10 cellular contexts compared by ENCODE assay signal in genomic region chr6:112282217-112282616, GRCh38. TPM values are rescaled to one million over a fixed set of nuclear protein-coding genes. Genes with fewer than 3 reads are reported as not detected.
DNase-seq lines count a peak whose midpoint lies in the region; ATAC-seq, FAIRE-seq and TF ChIP-seq lines count a peak whose summit lies in the region.
"Had no signal": no experiment of that assay in that cellular context is flagged by ENCODE, and none has a peak within 500 bp of the region (broad histone marks: within the 10 kb centered on the region; RNA-seq: fewer than 3 reads in every experiment).

No MANE protein-coding gene starts in this region.

- WGBS in pancreas, 2 donors, result 58 to 71% methylated on average over 4 of the region's 4 CpGs

- FAIRE-seq in pancreas (lab: Jason Lieb, UNC) (no peak), frontal cortex (lab: Jason Lieb, UNC) (no peak)

- H3K27me3 ChIP-seq in foreskin keratinocyte (no peaks in the 10 kb centered on the region), pancreas (no peaks in the 10 kb centered on the region)

- no peak overlapping the region for H3K4me3 ChIP-seq in pancreas

- H3K9me3 ChIP-seq in pancreas, result no peaks in the 10 kb centered on the region

- TF ChIP-seq CTCF in foreskin keratinocyte (conservative IDR thresholded peaks at IDR 0.05), result peak; percentile 60
- no peak for TF ChIP-seq CTCF in pancreas (IDR thresholded peaks at IDR 0.05)

- no peak overlapping the region for H3K27ac ChIP-seq in foreskin keratinocyte
- no peak overlapping the region for H3K27ac ChIP-seq in pancreas
- H3K27ac ChIP-seq: parathyroid adenoma had no signal

- ATAC-seq in foreskin keratinocyte (peak; percentile 91), pancreas (peak in 3 of 4 donors; percentile 48 to 73 (median 69)), GM21390 (IDR thresholded peaks at IDR 0.05; ENCODE audit: unreplicated experiment) (no peak), HG02840 (IDR thresholded peaks at IDR 0.05; ENCODE audit: low FRiP score, unreplicated experiment) (no peak)

- DNase-seq in DMS79 (lab: John Stamatoyannopoulos, UW), result peak; percentile 89
- DNase-seq in RPMI8226, result peak; percentile 8
- peak; percentile 31 to 61 for DNase-seq in foreskin keratinocyte
- no peak for DNase-seq in pancreas
- DNase-seq in frontal cortex (ENCODE audit: low spot score in 2 of 2), result no peak
- no peak for DNase-seq in activated CD4-positive, alpha-beta T cell treated with anti-CD3 and anti-CD28 coated beads, Interleukin-2, amount 50 U/mL, for 1 hour
- DNase-seq: activated B cell treated with CpG ODN at 0.5 μM for 24 hours had no signal

- H3K36me3 ChIP-seq in pancreas, result no peaks in the 10 kb centered on the region

- intact Hi-C loops in pancreas (cut with DNase I), result no loop called here

- H3K4me1 ChIP-seq in foreskin keratinocyte (no peaks in the 10 kb centered on the region), pancreas (no peaks in the 10 kb centered on the region)
- H3K4me1 ChIP-seq: parathyroid adenoma had no signal

RNA-seq across cellular contexts. Expression of gene LAMA4, which starts 27.9 kb away (rescaled TPM):
- not detected in 2 replicates for total RNA-seq in foreskin keratinocyte
- polyA plus RNA-seq in foreskin keratinocyte, result 0.08 and 0.15 TPM in 2 replicates
- total RNA-seq in pancreas, result 10 to 100 TPM in 2 of 6 donors, 1 to 10 TPM in 4; 1.3 to 14.0 (median 5.0) TPM
- 1 to 10 TPM; 3.4 to 5.2 TPM for polyA plus RNA-seq in pancreas
- 24.1 TPM for total RNA-seq in frontal cortex
- total RNA-seq: activated B cell treated with CpG ODN at 0.5 μM for 24 hours had no signal

Comparison
In these comparisons a context has a peak if more than half of its experiments do, and no peak if none do; other contexts are left out.
1. DNase-seq: peak in DMS79 (single experiment), RPMI8226 (single experiment) and foreskin keratinocyte (2 of 2); none in pancreas (0 of 6), frontal cortex (0 of 2) and activated CD4-positive, alpha-beta T cell treated with anti-CD3 and anti-CD28 coated beads, Interleukin-2, amount 50 U/mL, for 1 hour (single experiment).
2. ATAC-seq: peak in foreskin keratinocyte (single experiment) and pancreas (3 of 4); none in GM21390 (single experiment) and HG02840 (single experiment).